1 cellular context compared by ENCODE assay signal in genomic region chr3:193389335-193389734, GRCh38.
TF ChIP-seq lines count a peak whose summit lies in the region.

No MANE protein-coding gene starts in this region.

TF ChIP-seq in H1, 55 proteins besides CTCF, POLR2A, EP300 and RAD21 (continued from another document):
- TF ChIP-seq CHD7 (IDR thresholded peaks at IDR 0.05; ENCODE audit: insufficient replicate concordance, low read length), result peak; percentile 76
TF ChIP-seq in H1: peak in this region for 3.
